18 cellular contexts compared by ENCODE assay signal in the genomic region with DNA sequence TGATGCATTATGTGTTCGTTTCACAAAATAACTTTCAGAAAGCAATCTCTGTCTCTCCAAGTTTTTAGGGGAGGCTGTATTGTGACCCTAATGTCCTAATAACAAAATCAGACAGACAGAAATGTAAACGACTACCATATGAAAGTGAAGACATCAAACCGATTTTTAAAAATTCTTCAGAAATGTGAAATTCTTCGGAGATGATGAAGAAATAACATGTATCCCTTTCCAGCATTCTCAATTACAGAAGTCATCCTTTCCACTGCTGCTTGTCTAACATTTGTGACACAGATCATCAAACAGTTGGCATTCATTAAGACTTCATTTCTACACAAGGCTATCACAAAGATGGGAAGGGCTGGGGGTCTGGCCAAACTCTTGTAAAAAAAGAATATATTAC.
"Had no signal": no experiment of that assay in that cellular context is flagged by ENCODE, and none has a peak within 500 bp of the region (broad histone marks: within the 10 kb centered on the region; RNA-seq: fewer than 3 reads in every experiment).

No MANE protein-coding gene starts in this region.

- DNase-seq: activated CD4-positive, alpha-beta T cell treated with anti-CD3 and anti-CD28 coated beads, Interleukin-2, amount 50 U/mL, for 48 hours; activated T-cell treated with anti-CD3 and anti-CD28 coated beads for 4 hours; amniotic stem cell; effector memory CD8-positive, alpha-beta T cell; esophagus squamous epithelium; foreskin melanocyte; glutamatergic neuron; hippocampal formation; islet precursor cell; left colon; stimulated activated CD4-positive, alpha-beta T cell treated with anti-CD3 and anti-CD28 coated beads, Interleukin-15, amount 100 ng/mL, for 24 hours; stimulated activated CD4-positive, alpha-beta T cell treated with anti-CD3 and anti-CD28 coated beads, Interleukin-4, amount 100 ng/mL, for 1 hour; stimulated activated naive CD8-positive, alpha-beta T cell treated with anti-CD3 and anti-CD28 coated beads, Interleukin-15, amount 100 ng/mL, for 72 hours; T-helper 17 cell; WERI-Rb-1 had no signal

- H3K4me3 ChIP-seq: cardiac muscle cell, esophagus squamous epithelium, lung, skin epidermis had no signal

- H3K36me3 ChIP-seq: cardiac muscle cell, WERI-Rb-1 had no signal

- ATAC-seq: effector memory CD8-positive, alpha-beta T cell; left colon; stimulated activated naive CD8-positive, alpha-beta T cell treated with anti-CD3 and anti-CD28 coated beads, Interleukin-15, amount 100 ng/mL, for 72 hours; T-helper 17 cell had no signal

- H3K27ac ChIP-seq: cardiac muscle cell, esophagus squamous epithelium, WERI-Rb-1 had no signal

- H3K27me3 ChIP-seq: cardiac muscle cell, esophagus squamous epithelium had no signal

- H3K9me3 ChIP-seq: esophagus squamous epithelium had no signal
